8 cellular contexts compared by ENCODE assay signal in the genomic region with DNA sequence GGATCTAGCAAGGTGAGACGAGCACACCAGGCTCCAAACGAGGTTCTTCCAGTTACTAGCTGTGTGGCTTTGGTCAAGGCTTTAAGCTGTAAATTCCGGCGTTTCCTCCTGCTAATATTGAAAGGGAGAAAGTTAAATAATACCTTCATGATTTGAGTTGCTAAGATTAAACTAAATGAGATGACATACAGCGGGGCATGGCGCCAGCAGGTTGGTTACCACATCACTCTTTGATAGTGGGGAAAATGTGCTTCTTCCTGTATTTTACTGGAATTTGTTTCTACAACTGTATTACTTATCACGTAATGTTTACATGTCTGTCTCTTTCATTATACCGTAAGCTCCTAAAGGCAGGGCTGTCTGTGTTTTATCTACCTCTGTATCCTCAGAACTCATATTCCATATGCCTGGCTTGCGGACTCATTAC. TPM values are rescaled to one million over a fixed set of nuclear protein-coding genes. Genes with fewer than 3 reads are reported as not detected.
DNase-seq lines count a peak whose midpoint lies in the region; ATAC-seq and TF ChIP-seq lines count a peak whose summit lies in the region.

No MANE protein-coding gene starts in this region.

- CTCF ChIA-PET in activated CD4-positive, alpha-beta T cell treated with anti-CD3 and anti-CD28 coated beads for 36 hours (lab: Charles Lee), result interaction anchor here (0.7 to 6.3 kb wide), 15 partner anchors 10 to 297 kb away, joined by 3 to 91 read pairs (median 4); a partner anchor contains a TSS

- TF ChIP-seq CTCF in WI38 (IDR thresholded peaks at IDR 0.05; ENCODE audit: low read depth, low read length) (no peak), glutamatergic neuron (IDR thresholded peaks at IDR 0.05; ENCODE audit: partially characterized antibody, unreplicated experiment) (no peak), retinal pigment epithelial cell (conservative IDR thresholded peaks at IDR 0.05; ENCODE audit: low read depth, low read length) (no peak)

- POLR2A ChIA-PET in activated CD4-positive, alpha-beta T cell treated with anti-CD3 and anti-CD28 coated beads for 36 hours (lab: Charles Lee), result interaction anchor here (0.6 to 1.7 kb wide), 5 partner anchors 12 to 664 kb away, joined by 3 to 7 read pairs (median 3); a partner anchor contains a TSS

- peak; percentile 38 for DNase-seq in activated CD4-positive, alpha-beta T cell treated with anti-CD3 and anti-CD28 coated beads for 36 hours
- DNase-seq in activated CD4-positive, alpha-beta T cell treated with anti-CD3 and anti-CD28 coated beads, Interleukin-2, amount 50 U/mL, for 4 hours, result no peak
- DNase-seq in glutamatergic neuron (no peak), retinal pigment epithelial cell (ENCODE audit: low read depth) (no peak), medulla oblongata (ENCODE audit: extremely low spot score) (no peak)

- peaks cover 38% of the 10 kb centered on the region for H3K36me3 Mint-ChIP-seq in activated CD4-positive, alpha-beta T cell treated with anti-CD3 and anti-CD28 coated beads for 36 hours (ENCODE audit: low read depth)
- H3K36me3 Mint-ChIP-seq in glutamatergic neuron (ENCODE audit: unreplicated experiment), result no peaks in the 10 kb centered on the region

- H3K4me3 ChIP-seq in WI38 (ENCODE audit: low read depth, low read length) (peak overlapping the region; percentile 89), retinal pigment epithelial cell (ENCODE audit: low read length) (peak overlapping the region; percentile 98)

- peaks cover 47% of the 10 kb centered on the region for H3K4me1 Mint-ChIP-seq in activated CD4-positive, alpha-beta T cell treated with anti-CD3 and anti-CD28 coated beads for 36 hours
- H3K4me1 Mint-ChIP-seq in glutamatergic neuron (ENCODE audit: low read depth, unreplicated experiment), result peaks cover 7% of the 10 kb centered on the region

- intact Hi-C loops in activated CD4-positive, alpha-beta T cell treated with anti-CD3 and anti-CD28 coated beads for 36 hours (cut with DNase I, micrococcal nuclease), result loop anchor here in 1 of 2 experiments (1.0 to 5.0 kb wide), 7 partner anchors 38 to 333 kb away; a partner anchor contains a TSS

- H3K4me3 Mint-ChIP-seq in activated CD4-positive, alpha-beta T cell treated with anti-CD3 and anti-CD28 coated beads for 36 hours, result peak overlapping the region; percentile 98
- peak overlapping the region; percentile 99 for H3K4me3 Mint-ChIP-seq in glutamatergic neuron (ENCODE audit: unreplicated experiment)

- peak overlapping the region; percentile 99 for H3K27ac Mint-ChIP-seq in activated CD4-positive, alpha-beta T cell treated with anti-CD3 and anti-CD28 coated beads for 36 hours
- peak overlapping the region; percentile 99 for H3K27ac Mint-ChIP-seq in glutamatergic neuron (ENCODE audit: unreplicated experiment)

- no peak for ATAC-seq in activated CD4-positive, alpha-beta T cell treated with anti-CD3 and anti-CD28 coated beads for 36 hours
- no peak for ATAC-seq in GM18870 (IDR thresholded peaks at IDR 0.05; ENCODE audit: unreplicated experiment)
- no peak for ATAC-seq in HG02973 (IDR thresholded peaks at IDR 0.05; ENCODE audit: unreplicated experiment)

- H3K27me3 Mint-ChIP-seq in activated CD4-positive, alpha-beta T cell treated with anti-CD3 and anti-CD28 coated beads for 36 hours, result peaks cover 7% of the 10 kb centered on the region
- no peaks in the 10 kb centered on the region for H3K27me3 Mint-ChIP-seq in glutamatergic neuron (ENCODE audit: unreplicated experiment)

- no peaks in the 10 kb centered on the region for H3K9me3 Mint-ChIP-seq in activated CD4-positive, alpha-beta T cell treated with anti-CD3 and anti-CD28 coated beads for 36 hours (ENCODE audit: low read depth)
- H3K9me3 Mint-ChIP-seq in glutamatergic neuron (ENCODE audit: unreplicated experiment), result no peaks in the 10 kb centered on the region

RNA-seq across cellular contexts. Expression of a gene that starts 0.6 kb away (rescaled TPM):
- total RNA-seq in activated CD4-positive, alpha-beta T cell treated with anti-CD3 and anti-CD28 coated beads for 36 hours, result 10 to 100 TPM; 45.9 to 46.0 TPM
- 28.6 TPM for total RNA-seq in glutamatergic neuron (ENCODE audit: unreplicated experiment)

RNA-seq across cellular contexts. Expression of a gene that starts 11.7 kb away (rescaled TPM):
- 10 to 100 TPM; 29.5 to 36.2 TPM for total RNA-seq in activated CD4-positive, alpha-beta T cell treated with anti-CD3 and anti-CD28 coated beads for 36 hours
- total RNA-seq in glutamatergic neuron (ENCODE audit: unreplicated experiment), result 57.0 TPM

RNA-seq across cellular contexts. Expression of a gene that starts 34.8 kb away (rescaled TPM):
- total RNA-seq in activated CD4-positive, alpha-beta T cell treated with anti-CD3 and anti-CD28 coated beads for 36 hours, result 1 to 10 TPM; 1.1 to 1.3 TPM
- 2.9 TPM for total RNA-seq in glutamatergic neuron (ENCODE audit: unreplicated experiment)
